13 cellular contexts compared by ENCODE assay signal in genomic region chr9:512555-513272, GRCh38.
"Had no signal": no experiment of that assay in that cellular context is flagged by ENCODE, and none has a peak within 500 bp of the region (broad histone marks: within the 10 kb centered on the region; RNA-seq: fewer than 3 reads in every experiment).

No MANE protein-coding gene starts in this region.

- H3K4me1 ChIP-seq: parathyroid adenoma had no signal

- H3K27me3 ChIP-seq: esophagus muscularis mucosa had no signal

- H3K9me3 ChIP-seq: esophagus muscularis mucosa, thoracic aorta had no signal

- H3K27me3 Mint-ChIP-seq: activated naive CD8-positive, alpha-beta T cell treated with anti-CD3 and anti-CD28 coated beads, Interleukin-2, amount 50 U/mL, for 24 hours; stimulated activated naive CD8-positive, alpha-beta T cell treated with anti-CD3 and anti-CD28 coated beads, Interleukin-15, amount 100 ng/mL, for 72 hours had no signal

- DNase-seq: activated CD4-positive, alpha-beta memory T cell treated with anti-CD3 and anti-CD28 coated beads, Interleukin-2, amount 10 ng/mL, durations not matched to agents 7 days and 5 days; activated naive CD8-positive, alpha-beta T cell treated with anti-CD3 and anti-CD28 coated beads, Interleukin-2, amount 50 U/mL, for 24 hours; activated T-cell treated with anti-CD3 and anti-CD28 coated beads, Interleukin-2, amount 50 U/mL, for 72 hours; foreskin fibroblast; mesendoderm; stimulated activated CD4-positive, alpha-beta T cell treated with anti-CD3 and anti-CD28 coated beads, Interleukin-15, amount 100 ng/mL, for 24 hours; stimulated activated CD4-positive, alpha-beta T cell treated with anti-CD3 and anti-CD28 coated beads, Interleukin-4, amount 100 ng/mL, for 24 hours; stimulated activated naive CD8-positive, alpha-beta T cell treated with anti-CD3 and anti-CD28 coated beads, Interleukin-15, amount 100 ng/mL, for 72 hours had no signal

- H3K27ac ChIP-seq: esophagus muscularis mucosa, parathyroid adenoma, thoracic aorta, VCaP had no signal

- H3K4me3 ChIP-seq: esophagus muscularis mucosa, thoracic aorta had no signal

- H3K4me3 Mint-ChIP-seq: activated CD4-positive, alpha-beta memory T cell treated with anti-CD3 and anti-CD28 coated beads, Interleukin-2, amount 10 ng/mL, durations not matched to agents 7 days and 5 days; activated naive CD8-positive, alpha-beta T cell treated with anti-CD3 and anti-CD28 coated beads, Interleukin-2, amount 50 U/mL, for 24 hours; activated T-cell treated with anti-CD3 and anti-CD28 coated beads, Interleukin-2, amount 50 U/mL, for 72 hours; stimulated activated naive CD8-positive, alpha-beta T cell treated with anti-CD3 and anti-CD28 coated beads, Interleukin-15, amount 100 ng/mL, for 72 hours had no signal

- H3K36me3 ChIP-seq: thoracic aorta had no signal

- H3K27ac Mint-ChIP-seq: activated CD4-positive, alpha-beta memory T cell treated with anti-CD3 and anti-CD28 coated beads, Interleukin-2, amount 10 ng/mL, durations not matched to agents 7 days and 5 days; activated naive CD8-positive, alpha-beta T cell treated with anti-CD3 and anti-CD28 coated beads, Interleukin-2, amount 50 U/mL, for 24 hours; activated T-cell treated with anti-CD3 and anti-CD28 coated beads, Interleukin-2, amount 50 U/mL, for 72 hours; stimulated activated naive CD8-positive, alpha-beta T cell treated with anti-CD3 and anti-CD28 coated beads, Interleukin-15, amount 100 ng/mL, for 72 hours had no signal

- ATAC-seq: activated naive CD8-positive, alpha-beta T cell treated with anti-CD3 and anti-CD28 coated beads, Interleukin-2, amount 50 U/mL, for 24 hours; activated T-cell treated with anti-CD3 and anti-CD28 coated beads, Interleukin-2, amount 50 U/mL, for 72 hours; left lobe of liver; stimulated activated naive CD8-positive, alpha-beta T cell treated with anti-CD3 and anti-CD28 coated beads, Interleukin-15, amount 100 ng/mL, for 72 hours had no signal
